Comparison of ENCODE assay signal across 13 cellular contexts in genomic region chrX:10052906-10053625, GRCh38.
DNase-seq lines count a peak whose midpoint lies in the region; ATAC-seq and TF ChIP-seq lines count a peak whose summit lies in the region.
"Had no signal": no experiment of that assay in that cellular context is flagged by ENCODE, and none has a peak within 500 bp of the region (broad histone marks: within the 10 kb centered on the region; RNA-seq: fewer than 3 reads in every experiment).

No MANE protein-coding gene starts in this region.

- H3K9me3 ChIP-seq in MG63: no peaks in the 10 kb centered on the region
- no peaks in the 10 kb centered on the region for H3K9me3 ChIP-seq in esophagus squamous epithelium
- H3K9me3 ChIP-seq in tibial artery: peaks cover 0 to 5% (median 0%) of the 10 kb centered on the region in 3 donors

- H3K27me3 ChIP-seq in MG63 (no peaks in the 10 kb centered on the region), esophagus squamous epithelium (no peaks in the 10 kb centered on the region), tibial artery (no peaks in the 10 kb centered on the region)

- TF ChIP-seq POLR2A in esophagus squamous epithelium (IDR thresholded peaks at IDR 0.05): no peak

- 75 to 81% methylated on average over 3 to 5 of the region's 5 CpGs for WGBS in esophagus squamous epithelium, 2 donors

- ATAC-seq in activated CD4-positive, CD25-positive, alpha-beta regulatory T cell treated with anti-CD3 and anti-CD28 coated beads, Interleukin-2, amount 50 U/mL, for 24 hours: no peak
- ATAC-seq in GM19452 (IDR thresholded peaks at IDR 0.05; ENCODE audit: unreplicated experiment) (no peak), HG02973 (IDR thresholded peaks at IDR 0.05; ENCODE audit: unreplicated experiment) (no peak)

- H3K4me1 ChIP-seq in esophagus squamous epithelium: peaks cover 23 to 70% (median 33%) of the 10 kb centered on the region in 3 donors
- peaks cover 0 to 49% (median 26%) of the 10 kb centered on the region in 4 donors for H3K4me1 ChIP-seq in tibial artery

- H3K4me3 ChIP-seq in MG63 (no peak overlapping the region), esophagus squamous epithelium (no peak overlapping the region), tibial artery (no peak overlapping the region)

- TF ChIP-seq CTCF in esophagus squamous epithelium (IDR thresholded peaks at IDR 0.05) (no peak), tibial artery (IDR thresholded peaks at IDR 0.05) (no peak)

- DNase-seq in MG63 (peak; percentile 7), esophagus squamous epithelium (lab: John Stamatoyannopoulos, UW) (no peak), medulla oblongata (ENCODE audit: extremely low spot score) (peak; percentile 81), tibial artery (peak in 1 of 2 donors; percentile 25)
- no peak for DNase-seq in stimulated activated CD4-positive, alpha-beta T cell treated with anti-CD3 and anti-CD28 coated beads, Interleukin-12 subunit alpha, Interleukin-12 subunit beta, amount 100 ng/mL, for 4 hours
- DNase-seq: activated CD4-positive, alpha-beta T cell treated with anti-CD3 and anti-CD28 coated beads, Interleukin-2, amount 50 U/mL, for 48 hours; activated naive CD4-positive, alpha-beta T cell treated with anti-CD3 and anti-CD28 coated beads, Interleukin-2, amount 10 ng/mL, durations not matched to agents 7 days and 5 days; cortex of kidney; GOT3; NCI-H2081 treated with DMSO at 0.1 percent for 48 hours had no signal

- intact Hi-C loops in esophagus squamous epithelium (cut with DNase I): no loop called here
- intact Hi-C loops in tibial artery (cut with DNase I; ENCODE audit: low total_unique reads): no loop called here

- peak overlapping the region in 3 of 4 donors; percentile 39 to 68 (median 61) for H3K27ac ChIP-seq in esophagus squamous epithelium
- H3K27ac ChIP-seq in tibial artery: peak overlapping the region; percentile 33 to 47

- H3K36me3 ChIP-seq in MG63: no peaks in the 10 kb centered on the region
- H3K36me3 ChIP-seq in esophagus squamous epithelium: no peaks in the 10 kb centered on the region
- no peaks in the 10 kb centered on the region for H3K36me3 ChIP-seq in tibial artery

Comparison
In these comparisons a context has a peak if more than half of its experiments do, and no peak if none do; other contexts are left out.
1. DNase-seq: peak in MG63 (single experiment) and medulla oblongata (single experiment); none in esophagus squamous epithelium (single experiment) and stimulated activated CD4-positive, alpha-beta T cell treated with anti-CD3 and anti-CD28 coated beads, Interleukin-12 subunit alpha, Interleukin-12 subunit beta, amount 100 ng/mL, for 4 hours (single experiment).